ENCODE assay signal across 9 cellular contexts in genomic region chr1:32652244-32652962, GRCh38. TPM values are rescaled to one million over a fixed set of nuclear protein-coding genes. Genes with fewer than 3 reads are reported as not detected.
A peak's percentile ranks its signal among the peaks of the same experiment; 100 is the strongest.
DNase-seq lines count a peak whose midpoint lies in the region; ATAC-seq and TF ChIP-seq lines count a peak whose summit lies in the region.
"Had no signal": no experiment of that assay in that cellular context is flagged by ENCODE, and none has a peak within 500 bp of the region (broad histone marks: within the 10 kb centered on the region; RNA-seq: fewer than 3 reads in every experiment).

No MANE protein-coding gene starts in this region.

- peak overlapping the region in 2 of 3 donors; percentile 98 to 100 for H3K27ac Mint-ChIP-seq in CD4-positive, CD25-positive, alpha-beta regulatory T cell
- H3K27ac Mint-ChIP-seq in neural crest cell (ENCODE audit: unreplicated experiment), result peak overlapping the region; percentile 98

- H3K27me3 Mint-ChIP-seq in CD4-positive, CD25-positive, alpha-beta regulatory T cell, result peaks cover 6% of the 10 kb centered on the region
- no peaks in the 10 kb centered on the region for H3K27me3 Mint-ChIP-seq in neural crest cell (ENCODE audit: low read depth)

- peaks cover 40% of the 10 kb centered on the region for H3K36me3 ChIP-seq in CD4-positive, CD25-positive, alpha-beta regulatory T cell (ENCODE audit: control insufficient read depth, insufficient read depth, low read length)
- peaks cover 59% of the 10 kb centered on the region for H3K36me3 ChIP-seq in MG63

- peaks cover 22 to 84% (median 55%) of the 10 kb centered on the region in 4 donors for H3K4me1 Mint-ChIP-seq in CD4-positive, CD25-positive, alpha-beta regulatory T cell
- H3K4me1 Mint-ChIP-seq in neural crest cell, result peaks cover 54% of the 10 kb centered on the region

- H3K4me1 ChIP-seq in CD4-positive, CD25-positive, alpha-beta regulatory T cell (ENCODE audit: control insufficient read depth, insufficient read depth, low read length, poor library complexity, severe bottlenecking), result peaks cover 58% of the 10 kb centered on the region

- H3K27ac ChIP-seq in CD4-positive, CD25-positive, alpha-beta regulatory T cell (ENCODE audit: insufficient read depth, low read length, poor library complexity, severe bottlenecking), result peak overlapping the region; percentile 99
- peak overlapping the region in 8 of 59 donors; percentile 14 to 100 (median 100) for H3K27ac ChIP-seq in dorsolateral prefrontal cortex

- no peaks in the 10 kb centered on the region for H3K9me3 ChIP-seq in CD4-positive, CD25-positive, alpha-beta regulatory T cell (ENCODE audit: control insufficient read depth in 2 of 2, low read length in 2 of 2)
- no peaks in the 10 kb centered on the region for H3K9me3 ChIP-seq in MG63

- intact Hi-C loops in dorsolateral prefrontal cortex (cut with DNase I), result loop anchor here in 1 of 2 donors (5.0 kb wide), 2 partner anchors 110 to 250 kb away; no protein-coding TSS in a partner anchor

- H3K9me3 Mint-ChIP-seq in CD4-positive, CD25-positive, alpha-beta regulatory T cell, result no peaks in the 10 kb centered on the region
- no peaks in the 10 kb centered on the region for H3K9me3 Mint-ChIP-seq in neural crest cell

- H3K4me3 Mint-ChIP-seq in CD4-positive, CD25-positive, alpha-beta regulatory T cell, result peak overlapping the region; percentile 89 to 95 (median 95)
- peak overlapping the region; percentile 94 for H3K4me3 Mint-ChIP-seq in neural crest cell

- H3K4me3 ChIP-seq in CD4-positive, CD25-positive, alpha-beta regulatory T cell (ENCODE audit: low read depth, low read length), result peak overlapping the region; percentile 87
- H3K4me3 ChIP-seq in MG63 (peak overlapping the region; percentile 89), dorsolateral prefrontal cortex (peak overlapping the region in 58 of 59 donors; percentile 69 to 99 (median 90))

- H3K27me3 ChIP-seq in CD4-positive, CD25-positive, alpha-beta regulatory T cell (ENCODE audit: control insufficient read depth, insufficient read depth, low read length), result no peaks in the 10 kb centered on the region
- no peaks in the 10 kb centered on the region for H3K27me3 ChIP-seq in MG63
- no peaks in the 10 kb centered on the region for H3K27me3 ChIP-seq in dorsolateral prefrontal cortex

- peaks cover 23% of the 10 kb centered on the region for H3K36me3 Mint-ChIP-seq in CD4-positive, CD25-positive, alpha-beta regulatory T cell
- peaks cover 15% of the 10 kb centered on the region for H3K36me3 Mint-ChIP-seq in neural crest cell (ENCODE audit: low read depth)

- no peak for DNase-seq in CD4-positive, CD25-positive, alpha-beta regulatory T cell
- DNase-seq in MG63 (no peak), dorsolateral prefrontal cortex (no peak), neural crest cell (ENCODE audit: low read depth, low spot score) (no peak), occipital lobe (lab: John Stamatoyannopoulos, UW) (no peak), NCI-H1436 treated with DMSO at 0.1 percent for 48 hours (lab: John Stamatoyannopoulos, UW) (no peak), SIG-M5 treated with dmso at 0.1 percent for 504 hours (lab: John Stamatoyannopoulos, UW; ENCODE audit: unreplicated experiment) (no peak), LoVo (ENCODE audit: low spot score) (no peak)
- DNase-seq: NCI-H345 had no signal

- ATAC-seq in CD4-positive, CD25-positive, alpha-beta regulatory T cell (ENCODE audit: low read depth in 2 of 2), result no peak

- TF ChIP-seq CTCF in dorsolateral prefrontal cortex (IDR thresholded peaks at IDR 0.05 in 54 of 56, conservative IDR thresholded peaks at IDR 0.05 in 2 of 56; ENCODE audit: low read depth in 1 of 56, partially characterized antibody in 56 of 56) (no peak), neural crest cell (conservative IDR thresholded peaks at IDR 0.05) (no peak)

RNA-seq across cellular contexts. Expression of gene RBBP4, which starts 1.4 kb away (rescaled TPM):
- 139 TPM for total RNA-seq in CD4-positive, CD25-positive, alpha-beta regulatory T cell
- 100 to 1,000 TPM; 256 to 312 (median 288) TPM for polyA plus RNA-seq in CD4-positive, CD25-positive, alpha-beta regulatory T cell
- 141 and 162 TPM in 2 replicates for total RNA-seq in MG63 (2014; rRNA removed; shearing (Covaris generic); ENCODE audit: low replicate concordance)
- total RNA-seq in dorsolateral prefrontal cortex (100 to 1,000 TPM; 115 to 177 (median 148) TPM), neural crest cell (492 and 494 TPM in 2 replicates), occipital lobe (212 TPM)

RNA-seq across cellular contexts. Expression of gene ZBTB8OS, which starts 2.1 kb away (rescaled TPM):
- 40.8 TPM for total RNA-seq in CD4-positive, CD25-positive, alpha-beta regulatory T cell
- polyA plus RNA-seq in CD4-positive, CD25-positive, alpha-beta regulatory T cell, result 100 to 1,000 TPM in 1 of 4 donors, 10 to 100 TPM in 3; 72.9 to 117 (median 89.0) TPM
- total RNA-seq in MG63 (2014; rRNA removed; shearing (Covaris generic); ENCODE audit: low replicate concordance), result 47.2 and 95.1 TPM in 2 replicates
- total RNA-seq in dorsolateral prefrontal cortex (10 to 100 TPM; 31.6 to 70.6 (median 46.7) TPM), neural crest cell (49.1 and 53.1 TPM in 2 replicates), occipital lobe (21.7 TPM)

RNA-seq across cellular contexts. Expression of gene SYNC, which starts 50.2 kb away (rescaled TPM):
- not detected for total RNA-seq in CD4-positive, CD25-positive, alpha-beta regulatory T cell
- polyA plus RNA-seq in CD4-positive, CD25-positive, alpha-beta regulatory T cell, result not detected
- 50.0 and 51.2 TPM in 2 replicates for total RNA-seq in MG63 (2014; rRNA removed; shearing (Covaris generic); ENCODE audit: low replicate concordance)
- total RNA-seq in dorsolateral prefrontal cortex, result 1 to 10 TPM; 2.0 to 9.9 (median 5.5) TPM
- 0.12 TPM in 1 of 2 replicates, not detected in the other for total RNA-seq in neural crest cell
- total RNA-seq in occipital lobe, result 4.1 TPM
